ENCODE assay signal across 8 cellular contexts in genomic region chr10:69123747-69124557, GRCh38. TPM values are rescaled to one million over a fixed set of nuclear protein-coding genes. Genes with fewer than 3 reads are reported as not detected.
A peak's percentile ranks its signal among the peaks of the same experiment; 100 is the strongest.
DNase-seq lines count a peak whose midpoint lies in the region; ATAC-seq and TF ChIP-seq lines count a peak whose summit lies in the region.

Gene VPS26A, plus strand, starts transcription at chr10:69124178. Its CDS starts 100 bp downstream, at chr10:69124278.

- peak within 1 kb of the TSS; percentile 97 for H3K4me3 Mint-ChIP-seq in endothelial cell (ENCODE audit: unreplicated experiment)

- peak within 1 kb of the TSS; percentile 68 for H3K27ac ChIP-seq in OCI-LY3 (ENCODE audit: low read length)

- H3K4me3 ChIP-seq in OCI-LY3 (ENCODE audit: low read length) = peak within 1 kb of the TSS; percentile 98

- H3K27me3 ChIP-seq in OCI-LY3 (ENCODE audit: low read depth, low read length) = no peaks in the 10 kb centered on the region

- H3K36me3 Mint-ChIP-seq in endothelial cell (ENCODE audit: low read depth, unreplicated experiment) = no peaks in the 10 kb centered on the region

- peak; percentile 72 for ATAC-seq in GM21526 (IDR thresholded peaks at IDR 0.05; ENCODE audit: low FRiP score, unreplicated experiment)

- H3K4me2 ChIP-seq in OCI-LY3 (ENCODE audit: low read length) = peak within 1 kb of the TSS; percentile 98

- peak; percentile 56; the same call in 1 of the 2 replicates for TF ChIP-seq CTCF in OCI-LY3 (IDR thresholded peaks at IDR 0.05; ENCODE audit: low read depth, low read length)
- no peak for TF ChIP-seq CTCF in endothelial cell (IDR thresholded peaks at IDR 0.05; ENCODE audit: unreplicated experiment)

- H3K4me1 ChIP-seq in OCI-LY3 (ENCODE audit: low read length) = peaks cover 9% of the 10 kb centered on the region

- H3K9me3 ChIP-seq in OCI-LY3 (ENCODE audit: insufficient read depth, low read length) = no peaks in the 10 kb centered on the region

- H3K27me3 Mint-ChIP-seq in endothelial cell (ENCODE audit: unreplicated experiment) = peaks cover 6% of the 10 kb centered on the region

- H3K9me3 Mint-ChIP-seq in endothelial cell (ENCODE audit: unreplicated experiment) = no peaks in the 10 kb centered on the region

- peak within 1 kb of the TSS; percentile 92 for H3K9ac ChIP-seq in OCI-LY3 (ENCODE audit: low read length)

- DNase-seq in DMS 273 treated with DMSO at 0.1 percent for 48 hours (lab: John Stamatoyannopoulos, UW) (peak; percentile 71), HuH-7.5 (ENCODE audit: low spot score) (peak; percentile 88), endothelial cell (ENCODE audit: low spot score) (peak; percentile 100), midbrain (lab: John Stamatoyannopoulos, UW) (peak; percentile 100)
- DNase-seq in activated CD8-positive, alpha-beta memory T cell treated with anti-CD3 and anti-CD28 coated beads, Interleukin-2, amount 50 U/mL, for 48 hours = peak; percentile 99
- DNase-seq in stimulated activated CD8-positive, alpha-beta memory T cell treated with anti-CD3 and anti-CD28 coated beads, Interleukin-2, amount 100 ng/mL, for 1 hour (ENCODE audit: low read depth in 2 of 2) = peak; percentile 97 to 99

- H4K20me1 ChIP-seq in OCI-LY3 (ENCODE audit: insufficient read depth, low read length) = no peaks in the 10 kb centered on the region

- no peaks in the 10 kb centered on the region for H3K4me1 Mint-ChIP-seq in endothelial cell (ENCODE audit: unreplicated experiment)

- peak within 1 kb of the TSS; percentile 93 for H2AFZ ChIP-seq in OCI-LY3 (ENCODE audit: low read depth, low read length)

- peaks cover 21% of the 10 kb centered on the region for H3K79me2 ChIP-seq in OCI-LY3 (ENCODE audit: low read length)

- no peaks in the 10 kb centered on the region for H3K36me3 ChIP-seq in OCI-LY3 (replicated peaks; ENCODE audit: low read depth, low read length)

- peak within 1 kb of the TSS; percentile 96 for H3K27ac Mint-ChIP-seq in endothelial cell (ENCODE audit: unreplicated experiment)

RNA-seq across cellular contexts. Expression of gene VPS26A, which starts in this region (rescaled TPM):
- 56.2 TPM for total RNA-seq in endothelial cell (ENCODE audit: unreplicated experiment)

Comparison
In these comparisons a context has a peak if more than half of its experiments do, and no peak if none do; other contexts are left out.
1. Peak in every context shown above with its lines: DNase-seq, ATAC-seq, H3K4me3 ChIP-seq and H3K27ac ChIP-seq.